8 cellular contexts compared by ENCODE assay signal in the genomic region with DNA sequence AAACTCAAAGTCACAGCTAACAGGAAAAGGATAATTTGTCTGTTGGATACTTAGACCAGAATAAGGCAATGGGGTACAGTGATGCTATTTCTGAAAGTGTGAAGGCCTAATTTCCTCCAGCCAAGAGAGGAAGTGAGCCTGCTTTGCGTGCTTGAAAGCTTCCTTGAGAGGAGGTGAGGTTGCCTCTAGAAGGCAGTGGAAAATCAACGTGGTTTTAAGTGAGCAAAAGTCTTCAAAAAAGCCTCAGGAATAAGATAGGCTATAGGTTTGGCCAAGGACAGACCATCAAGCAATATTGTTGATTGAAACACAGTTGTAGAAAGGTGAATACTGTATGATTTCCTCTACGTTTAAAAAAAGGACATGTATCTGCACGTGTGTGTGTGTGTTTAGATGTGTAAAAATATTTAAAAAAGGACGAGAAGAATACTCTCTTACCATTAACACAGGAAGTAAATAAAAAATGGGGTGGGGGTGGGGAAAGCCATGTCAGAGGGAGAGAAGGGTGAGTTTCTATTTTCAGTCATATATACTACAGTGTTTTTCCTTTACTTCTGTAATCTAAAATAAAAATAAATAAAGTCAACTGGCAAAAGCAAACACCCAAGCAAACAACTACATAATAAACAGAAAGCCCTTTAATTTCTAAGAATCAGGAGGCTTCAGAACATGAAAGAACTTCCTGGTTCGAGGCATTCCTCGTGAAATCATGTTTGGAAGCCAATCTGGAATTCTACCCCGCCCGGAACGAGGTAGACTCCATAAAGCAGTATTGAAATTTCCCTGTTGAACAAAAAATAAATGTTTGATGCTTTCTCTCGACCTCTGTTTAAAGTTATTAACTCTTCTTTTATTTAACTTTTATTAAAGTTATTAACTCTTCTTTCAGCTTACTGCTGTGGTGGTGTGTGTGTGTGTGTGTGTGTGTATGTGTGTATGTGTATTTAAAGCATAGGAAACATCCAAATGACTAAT.
A peak's percentile ranks its signal among the peaks of the same experiment; 100 is the strongest.
DNase-seq lines count a peak whose midpoint lies in the region; ATAC-seq, FAIRE-seq and TF ChIP-seq lines count a peak whose summit lies in the region.

No MANE protein-coding gene starts in this region.

- ATAC-seq in A549: no peak
- ATAC-seq in GM18858 (IDR thresholded peaks at IDR 0.05; ENCODE audit: unreplicated experiment): peak; percentile 71
- peak; percentile 58 for ATAC-seq in HG03095 (IDR thresholded peaks at IDR 0.05; ENCODE audit: unreplicated experiment)
- no peak for ATAC-seq in psoas muscle

- 18% methylated on average over 11 of the region's 11 CpGs for WGBS in A549 (ENCODE audit: missing lambda C conversion rate)
- WGBS in psoas muscle, 3 donors: 39 to 52% (median 50%) methylated on average over 11 of the region's 11 CpGs

- BruUV-seq in endothelial cell of umbilical vein (replicated peaks; lab: Mats Ljungman, UMichigan): no TSS peak

- H3K4me1 ChIP-seq in A549 (peaks cover 59% of the 10 kb centered on the region), endothelial cell of umbilical vein (ENCODE audit: control insufficient read depth, extremely low read depth, insufficient read depth, low read length) (peaks cover 8% of the 10 kb centered on the region), psoas muscle (no peaks in the 10 kb centered on the region)

- H3K9me3 ChIP-seq in A549 (no peaks in the 10 kb centered on the region), endothelial cell of umbilical vein (replicated peaks; ENCODE audit: control insufficient read depth, insufficient read depth, low read length) (no peaks in the 10 kb centered on the region), psoas muscle (no peaks in the 10 kb centered on the region)

- dilution Hi-C loops in endothelial cell of umbilical vein (cut with MboI; ENCODE audit: extremely low pct_ligation_motif_present, low sequenced_read_pairs): no loop called here

- peak overlapping the region; percentile 91 for H3K4me2 ChIP-seq in A549
- no peak overlapping the region for H3K4me2 ChIP-seq in endothelial cell of umbilical vein (ENCODE audit: insufficient read depth, low read length)

- intact Hi-C loops in endothelial cell of umbilical vein (cut with micrococcal nuclease) (no loop called here), psoas muscle (cut with DNase I) (no loop called here)

- no peaks in the 10 kb centered on the region for H3K27me3 ChIP-seq in endothelial cell of umbilical vein (ENCODE audit: control insufficient read depth in 2 of 2, insufficient read depth in 2 of 2, low read length in 2 of 2)
- H3K27me3 ChIP-seq in psoas muscle (ENCODE audit: insufficient read depth in 3 of 3, low read length in 2 of 3): no peaks in the 10 kb centered on the region

- TF ChIP-seq POLR2A in A549 (IDR thresholded peaks at IDR 0.05; ENCODE audit: low read length): no peak
- TF ChIP-seq POLR2A in endothelial cell of umbilical vein (IDR thresholded peaks at IDR 0.05; ENCODE audit: low read depth, low read length): no peak

- H3K27ac ChIP-seq in A549 (peak overlapping the region; percentile 86), endothelial cell of umbilical vein (ENCODE audit: insufficient read depth, low read depth, low read length) (no peak overlapping the region), psoas muscle (peak overlapping the region; percentile 41)

- H3K4me3 ChIP-seq in A549 (0 out of 3 replicates have a peak overlapping the region, but pooled peaks have one; percentile 10), endothelial cell of umbilical vein (replicated peaks in 1 of 3; ENCODE audit: insufficient read depth in 1 of 3, low read depth in 1 of 3, low read length in 3 of 3) (no peak overlapping the region), psoas muscle (no peak overlapping the region)

- CTCF ChIA-PET in A549 (lab: Yijun Ruan, JAX): interaction anchor here (0.8 to 4.3 kb wide), 7 partner anchors 11 to 176 kb away, joined by 3 to 17 read pairs (median 3); no protein-coding TSS in a partner anchor
- CTCF ChIA-PET in endothelial cell of umbilical vein (lab: Charles Lee): interaction anchor here (0.7 to 1.3 kb wide), 2 partner anchors 16 to 188 kb away, joined by 3 to 4 read pairs; no protein-coding TSS in a partner anchor

- POLR2A ChIA-PET in A549 (lab: Yijun Ruan, JAX) (interaction anchor here (0.6 to 3.2 kb wide), 12 partner anchors 13 to 188 kb away, joined by 3 to 34 read pairs (median 10); partner anchors contain the start of gene ZNF217), endothelial cell of umbilical vein (lab: Charles Lee) (no interaction called here)

- TF ChIP-seq CTCF in A549 (IDR thresholded peaks at IDR 0.05): no peak
- no peak for TF ChIP-seq CTCF in endothelial cell of umbilical vein (IDR thresholded peaks at IDR 0.05; ENCODE audit: extremely low read depth in 1 of 2, insufficient read depth in 1 of 2, low read depth in 1 of 2, low read length in 2 of 2)
- TF ChIP-seq CTCF in psoas muscle (IDR thresholded peaks at IDR 0.05): no peak

- no peaks in the 10 kb centered on the region for H4K20me1 ChIP-seq in endothelial cell of umbilical vein (replicated peaks; ENCODE audit: control insufficient read depth, extremely low read depth, insufficient read depth, low read length)

- H2AFZ ChIP-seq in endothelial cell of umbilical vein (ENCODE audit: low read depth, low read length): peak overlapping the region; percentile 93

- no peak overlapping the region for H3K9ac ChIP-seq in endothelial cell of umbilical vein (replicated peaks; ENCODE audit: extremely low read depth, insufficient read depth, low read length)

- H3K9me1 ChIP-seq in endothelial cell of umbilical vein (replicated peaks; ENCODE audit: control insufficient read depth, extremely low read depth, insufficient read depth, low read length): no peaks in the 10 kb centered on the region

- TF ChIP-seq EP300 in A549 (IDR thresholded peaks at IDR 0.05): no peak

- TF ChIP-seq RAD21 in A549 (conservative IDR thresholded peaks at IDR 0.05 in 1 of 2, IDR thresholded peaks at IDR 0.05 in 1 of 2): no peak

- no peaks in the 10 kb centered on the region for H3K36me3 ChIP-seq in endothelial cell of umbilical vein (ENCODE audit: control insufficient read depth in 2 of 2, extremely low read depth in 1 of 2, insufficient read depth in 2 of 2, low read length in 2 of 2)
- no peaks in the 10 kb centered on the region for H3K36me3 ChIP-seq in psoas muscle (ENCODE audit: insufficient read depth in 1 of 2, low read depth in 1 of 2)

- FAIRE-seq in A549 (lab: Jason Lieb, UNC) (no peak), endothelial cell of umbilical vein (lab: Jason Lieb, UNC) (peak; percentile 4)

- DNase-seq in A549 (ENCODE audit: low read depth in 1 of 2, low spot score in 1 of 2): peak in 1 of 2 experiments; percentile 62
- peak; percentile 93 for DNase-seq in SKM-1 treated with dmso at 0.1 percent for 144 hours (lab: John Stamatoyannopoulos, UW; ENCODE audit: unreplicated experiment)
- DNase-seq in endothelial cell of umbilical vein (ENCODE audit: low read depth, low spot score): peak; percentile 23
- DNase-seq in psoas muscle: no peak
- DNase-seq in A172 (ENCODE audit: low spot score): no peak
- DNase-seq in SW 1271 (lab: John Stamatoyannopoulos, UW): no peak

- H3K79me2 ChIP-seq in endothelial cell of umbilical vein (ENCODE audit: control insufficient read depth, insufficient read depth, low read length): no peaks in the 10 kb centered on the region

TF ChIP-seq in A549, 52 proteins besides CTCF, POLR2A, EP300 and RAD21:
- TF ChIP-seq ZC3H11A (IDR thresholded peaks at IDR 0.05) (no peak), HEYL (CRISPR knock-in tag; IDR thresholded peaks at IDR 0.05) (0 out of 2 replicates have a peak, but pooled peaks have one; percentile 59), HOXB13 (CRISPR knock-in tag; IDR thresholded peaks at IDR 0.05; ENCODE audit: low read depth) (peak; percentile 23; the same call in 1 of the 2 replicates), TFCP2L1 (CRISPR knock-in tag; IDR thresholded peaks at IDR 0.05) (no peak), HOXB5 (CRISPR knock-in tag; IDR thresholded peaks at IDR 0.05) (peak; percentile 44; the same call in 1 of the 2 replicates), CBX8 (IDR thresholded peaks at IDR 0.05) (no peak), FOSL2 (IDR thresholded peaks at IDR 0.05) (no peak), FOSL2 (CRISPR knock-in tag; IDR thresholded peaks at IDR 0.05) (peak; percentile 32; the same call in 1 of the 2 replicates), GATA3 (IDR thresholded peaks at IDR 0.05; ENCODE audit: borderline replicate concordance) (no peak), ZNF302 (CRISPR knock-in tag; IDR thresholded peaks at IDR 0.05) (0 out of 2 replicates have a peak, but pooled peaks have one; percentile 24)
- TF ChIP-seq, protein P1, sequence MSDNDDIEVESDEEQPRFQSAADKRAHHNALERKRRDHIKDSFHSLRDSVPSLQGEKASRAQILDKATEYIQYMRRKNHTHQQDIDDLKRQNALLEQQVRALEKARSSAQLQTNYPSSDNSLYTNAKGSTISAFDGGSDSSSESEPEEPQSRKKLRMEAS (IDR thresholded peaks at IDR 0.05): peak; percentile 23; the same call in 1 of the 2 replicates

TF ChIP-seq in endothelial cell of umbilical vein, 7 proteins besides CTCF, POLR2A, EP300 and RAD21:
- TF ChIP-seq MYC (IDR thresholded peaks at IDR 0.05; ENCODE audit: low read depth, low read length): no peak

Comparison
In these comparisons a context has a peak if more than half of its experiments do, and no peak if none do; other contexts are left out.
1. ATAC-seq: peak in GM18858 (single experiment) and HG03095 (single experiment); none in A549 (0 of 2) and psoas muscle (0 of 4).
2. DNase-seq: peak in SKM-1 treated with dmso at 0.1 percent for 144 hours (single experiment) and endothelial cell of umbilical vein (single experiment); none in psoas muscle (0 of 2), A172 (single experiment) and SW 1271 (0 of 2).